13 cellular contexts compared by ENCODE assay signal in genomic region chr2:1781291-1782080, GRCh38. TPM values are rescaled to one million over a fixed set of nuclear protein-coding genes. Genes with fewer than 3 reads are reported as not detected.
DNase-seq lines count a peak whose midpoint lies in the region; TF ChIP-seq lines count a peak whose summit lies in the region.
"Had no signal": no experiment of that assay in that cellular context is flagged by ENCODE, and none has a peak within 500 bp of the region (broad histone marks: within the 10 kb centered on the region; RNA-seq: fewer than 3 reads in every experiment).

No MANE protein-coding gene starts in this region.

- no peak overlapping the region for H2AK5ac ChIP-seq in mesendoderm (ENCODE audit: low read length)

- H3K56ac ChIP-seq in mesendoderm (ENCODE audit: low read length): no peak overlapping the region

- no peaks in the 10 kb centered on the region for H3K27me3 ChIP-seq in mesendoderm (ENCODE audit: insufficient read depth, low read length, poor library complexity)

- no peak overlapping the region for H3K27ac Mint-ChIP-seq in activated naive CD4-positive, alpha-beta T cell treated with anti-CD3 and anti-CD28 coated beads for 36 hours
- no peak overlapping the region for H3K27ac Mint-ChIP-seq in progenitor cell of endocrine pancreas

- H4K5ac ChIP-seq in mesendoderm (ENCODE audit: low read length): no peak overlapping the region

- H2BK120ac ChIP-seq in mesendoderm (ENCODE audit: low read depth, low read length): no peak overlapping the region

- peaks cover 18% of the 10 kb centered on the region for H3K27me3 Mint-ChIP-seq in activated naive CD4-positive, alpha-beta T cell treated with anti-CD3 and anti-CD28 coated beads for 36 hours (ENCODE audit: low read depth)
- H3K27me3 Mint-ChIP-seq in progenitor cell of endocrine pancreas: peaks cover 52% of the 10 kb centered on the region

- no peaks in the 10 kb centered on the region for H3K79me1 ChIP-seq in mesendoderm (ENCODE audit: low read length)

- no peaks in the 10 kb centered on the region for H3K9me3 Mint-ChIP-seq in activated naive CD4-positive, alpha-beta T cell treated with anti-CD3 and anti-CD28 coated beads for 36 hours
- no peaks in the 10 kb centered on the region for H3K9me3 Mint-ChIP-seq in progenitor cell of endocrine pancreas (ENCODE audit: low read depth)

- DNase-seq in activated naive CD4-positive, alpha-beta T cell treated with Interleukin-2 at 50 U/mL for 16 hours: peak; percentile 5
- DNase-seq in activated naive CD4-positive, alpha-beta T cell treated with anti-CD3 and anti-CD28 coated beads for 36 hours: no peak
- peak; percentile 12 for DNase-seq in activated T-cell treated with anti-CD3 and anti-CD28 coated beads for 4 hours
- DNase-seq in mesendoderm: peak; percentile 45
- peak; percentile 57 for DNase-seq in stimulated activated CD8-positive, alpha-beta memory T cell treated with anti-CD3 and anti-CD28 coated beads, Interleukin-4, amount 100 ng/mL, for 48 hours
- no peak for DNase-seq in DMS 273 (lab: John Stamatoyannopoulos, UW; ENCODE audit: unreplicated experiment)
- no peak for DNase-seq in GF-D8 (lab: John Stamatoyannopoulos, UW)
- DNase-seq in progenitor cell of endocrine pancreas (ENCODE audit: low spot score, unreplicated experiment): no peak
- DNase-seq: caudate nucleus, naive B cell, NCI-H1092 treated with DMSO at 0.1 percent for 48 hours, NCI-H774, SK-N-SH had no signal

- H3K36me3 Mint-ChIP-seq in activated naive CD4-positive, alpha-beta T cell treated with anti-CD3 and anti-CD28 coated beads for 36 hours (ENCODE audit: low read depth): no peaks in the 10 kb centered on the region
- no peaks in the 10 kb centered on the region for H3K36me3 Mint-ChIP-seq in progenitor cell of endocrine pancreas (ENCODE audit: insufficient read depth)
- H3K36me3 Mint-ChIP-seq: naive B cell had no signal

- H3K79me2 ChIP-seq in mesendoderm (ENCODE audit: control insufficient read depth, insufficient read depth, low read length): no peaks in the 10 kb centered on the region

- H3K4me1 Mint-ChIP-seq in activated naive CD4-positive, alpha-beta T cell treated with anti-CD3 and anti-CD28 coated beads for 36 hours (ENCODE audit: low read depth): no peaks in the 10 kb centered on the region
- H3K4me1 Mint-ChIP-seq in progenitor cell of endocrine pancreas (ENCODE audit: low read depth): no peaks in the 10 kb centered on the region
- H3K4me1 Mint-ChIP-seq: naive B cell had no signal

- no peak overlapping the region for H3K4me2 ChIP-seq in mesendoderm (ENCODE audit: low read length)
- H3K4me2 ChIP-seq: SK-N-SH had no signal

- no peak overlapping the region for H2BK15ac ChIP-seq in mesendoderm (replicated peaks; ENCODE audit: low read depth)

- H3K4me3 ChIP-seq in mesendoderm (ENCODE audit: low read length): no peak overlapping the region

- H3K4me1 ChIP-seq in mesendoderm (ENCODE audit: control insufficient read depth, low read depth, low read length): no peaks in the 10 kb centered on the region

- no peaks in the 10 kb centered on the region for H3K36me3 ChIP-seq in mesendoderm (ENCODE audit: control insufficient read depth, insufficient read depth, low read length)

- intact Hi-C loops in activated naive CD4-positive, alpha-beta T cell treated with anti-CD3 and anti-CD28 coated beads for 36 hours (cut with micrococcal nuclease): no loop called here

- no peak overlapping the region for H3K4me3 Mint-ChIP-seq in activated naive CD4-positive, alpha-beta T cell treated with anti-CD3 and anti-CD28 coated beads for 36 hours
- no peak overlapping the region for H3K4me3 Mint-ChIP-seq in progenitor cell of endocrine pancreas (ENCODE audit: low read depth)
- H3K4me3 Mint-ChIP-seq: naive B cell had no signal

- no CpG with 5 or more reads among the region's 16 CpGs for WGBS in mesendoderm (ENCODE audit: extremely low coverage, insufficient coverage, low lambda C conversion rate)

- no peak overlapping the region for H4K8ac ChIP-seq in mesendoderm (ENCODE audit: low read depth, low read length)

- H3K18ac ChIP-seq in mesendoderm (ENCODE audit: low read length): no peak overlapping the region

- H2BK5ac ChIP-seq in mesendoderm (ENCODE audit: low read length): no peak overlapping the region

- H3K9ac ChIP-seq in mesendoderm (ENCODE audit: low read length): no peak overlapping the region
- H3K9ac ChIP-seq: SK-N-SH had no signal

- no peak overlapping the region for H3K27ac ChIP-seq in mesendoderm (ENCODE audit: low read depth, low read length)

- no peak overlapping the region for H3K4ac ChIP-seq in mesendoderm (ENCODE audit: low read depth, low read length)

- no peak for TF ChIP-seq CTCF in progenitor cell of endocrine pancreas (IDR thresholded peaks at IDR 0.05; ENCODE audit: unreplicated experiment)

- H3K23ac ChIP-seq in mesendoderm (ENCODE audit: low read length): no peak overlapping the region

- CTCF ChIA-PET in activated naive CD4-positive, alpha-beta T cell treated with anti-CD3 and anti-CD28 coated beads for 36 hours (lab: Charles Lee): no interaction called here

RNA-seq across cellular contexts. Expression of gene PXDN, which starts 37.2 kb away (rescaled TPM):
- total RNA-seq in activated naive CD4-positive, alpha-beta T cell treated with anti-CD3 and anti-CD28 coated beads for 36 hours: under 1 TPM in 1 of 2 experiments, not detected in 1; 0.05 TPM
- polyA plus RNA-seq in mesendoderm (2013, experiment 1 of 2): 60.4 TPM
- 60.8 TPM for polyA plus RNA-seq in mesendoderm (2013, experiment 2 of 2)
- total RNA-seq in progenitor cell of endocrine pancreas: 242 and 256 TPM in 2 replicates

Comparison
In these comparisons a context has a peak if more than half of its experiments do, and no peak if none do; other contexts are left out.
1. DNase-seq: peak in activated naive CD4-positive, alpha-beta T cell treated with Interleukin-2 at 50 U/mL for 16 hours (single experiment), activated T-cell treated with anti-CD3 and anti-CD28 coated beads for 4 hours (single experiment), mesendoderm (single experiment) and stimulated activated CD8-positive, alpha-beta memory T cell treated with anti-CD3 and anti-CD28 coated beads, Interleukin-4, amount 100 ng/mL, for 48 hours (single experiment); none in activated naive CD4-positive, alpha-beta T cell treated with anti-CD3 and anti-CD28 coated beads for 36 hours (single experiment), DMS 273 (single experiment), GF-D8 (single experiment) and progenitor cell of endocrine pancreas (single experiment).
2. RNA of gene PXDN, which starts 37.2 kb away (total RNA-seq): 242 to 256 TPM in progenitor cell of endocrine pancreas; 0.05 TPM in activated naive CD4-positive, alpha-beta T cell treated with anti-CD3 and anti-CD28 coated beads for 36 hours; every median in the first group is over 100 times any median in the second.